In genomic region chr1:6579374-6580118, GRCh38 we compare ENCODE assay signal across 1 cellular context.
A peak's percentile ranks its signal among the peaks of the same experiment; 100 is the strongest.
TF ChIP-seq lines count a peak whose summit lies in the region.

ZBTB48 (plus strand) TSS chr1:6579994; CDS start chr1:6580610, 616 bp downstream.

TF ChIP-seq in SK-N-SH, 30 proteins besides CTCF, POLR2A, EP300 and RAD21 (continued from another document):
- TF ChIP-seq MAX (IDR thresholded peaks at IDR 0.05; ENCODE audit: low read depth) (no peak), GATA2 (CRISPR knock-in tag; IDR thresholded peaks at IDR 0.05) (no peak), RFX5 (IDR thresholded peaks at IDR 0.05; ENCODE audit: low read length) (peak; percentile 67), RXRA (IDR thresholded peaks at IDR 0.05; ENCODE audit: borderline replicate concordance, low read depth) (no peak), FOXJ3 (CRISPR knock-in tag; IDR thresholded peaks at IDR 0.05) (no peak), USF1 (IDR thresholded peaks at IDR 0.05; ENCODE audit: borderline replicate concordance, low read depth) (no peak)
